In the genomic region with DNA sequence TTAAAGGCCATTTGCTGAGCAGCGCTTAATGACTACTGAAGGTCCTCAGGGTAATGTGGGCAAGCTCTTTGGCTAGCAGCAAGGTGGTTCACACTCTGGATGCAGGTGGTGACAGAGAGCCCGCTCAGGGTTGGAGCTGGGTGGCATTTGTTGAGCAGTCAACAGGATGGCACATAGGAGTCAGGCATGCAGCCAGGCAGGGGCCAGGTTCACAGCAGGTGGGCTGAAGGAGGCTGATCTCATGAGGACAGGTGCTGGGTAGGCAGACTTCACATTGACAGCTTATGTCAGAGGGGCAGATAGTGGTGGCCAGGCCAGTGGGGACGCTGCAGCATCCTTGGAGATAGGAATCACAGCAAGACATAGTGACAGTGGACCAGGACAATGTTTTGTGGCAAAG, we compare ENCODE assay signal across 23 cellular contexts. TPM values are rescaled to one million over a fixed set of nuclear protein-coding genes. Genes with fewer than 3 reads are reported as not detected.
"Had no signal": no experiment of that assay in that cellular context is flagged by ENCODE, and none has a peak within 500 bp of the region (broad histone marks: within the 10 kb centered on the region; RNA-seq: fewer than 3 reads in every experiment).

No MANE protein-coding gene starts in this region.

- H3K27ac Mint-ChIP-seq: activated CD4-positive, alpha-beta T cell treated with anti-CD3 and anti-CD28 coated beads, Interleukin-2, amount 10 ng/mL, durations not matched to agents 24 days and 14 days; activated naive CD4-positive, alpha-beta T cell treated with anti-CD3 and anti-CD28 coated beads, Interleukin-2, amount 10 ng/mL, durations not matched to agents 7 days and 5 days; memory B cell; progenitor cell of endocrine pancreas; stimulated activated naive CD8-positive, alpha-beta T cell treated with anti-CD3 and anti-CD28 coated beads, Interleukin-15, Interleukin-2, amounts not matched to agents 100 ng/mL and 50 ng/mL, for 24 hours had no signal

- H3K9me3 ChIP-seq: right atrium auricular region, transverse colon, uterus had no signal

- H3K4me3 Mint-ChIP-seq: activated CD4-positive, alpha-beta T cell treated with anti-CD3 and anti-CD28 coated beads, Interleukin-2, amount 10 ng/mL, durations not matched to agents 24 days and 14 days; activated naive CD4-positive, alpha-beta T cell treated with anti-CD3 and anti-CD28 coated beads, Interleukin-2, amount 10 ng/mL, durations not matched to agents 7 days and 5 days; memory B cell; stimulated activated naive CD8-positive, alpha-beta T cell treated with anti-CD3 and anti-CD28 coated beads, Interleukin-15, Interleukin-2, amounts not matched to agents 100 ng/mL and 50 ng/mL, for 24 hours had no signal

- H3K4me3 ChIP-seq: dorsolateral prefrontal cortex, hepatocyte, right atrium auricular region, transverse colon, uterus had no signal

- H3K27me3 Mint-ChIP-seq: activated CD4-positive, alpha-beta T cell treated with anti-CD3 and anti-CD28 coated beads, Interleukin-2, amount 10 ng/mL, durations not matched to agents 24 days and 14 days; progenitor cell of endocrine pancreas had no signal

- H3K4me1 ChIP-seq: right atrium auricular region, transverse colon, uterus had no signal

- H3K36me3 Mint-ChIP-seq: activated naive CD4-positive, alpha-beta T cell treated with anti-CD3 and anti-CD28 coated beads, Interleukin-2, amount 10 ng/mL, durations not matched to agents 7 days and 5 days; memory B cell had no signal

- DNase-seq: activated CD4-positive, alpha-beta T cell treated with anti-CD3 and anti-CD28 coated beads, Interleukin-2, amount 10 ng/mL, durations not matched to agents 24 days and 14 days; activated CD8-positive, alpha-beta memory T cell treated with anti-CD3 and anti-CD28 coated beads, Interleukin-2, amount 50 U/mL, for 48 hours; activated effector memory CD4-positive, alpha-beta T cell treated with Interleukin-2 at 50 U/mL for 16 hours; activated naive CD4-positive, alpha-beta T cell treated with anti-CD3 and anti-CD28 coated beads, Interleukin-2, amount 10 ng/mL, durations not matched to agents 7 days and 5 days; activated T-cell treated with anti-CD3 and anti-CD28 coated beads, Interleukin-2, amount 50 U/mL, for 48 hours; aorta; brain microvascular endothelial cell; central memory CD4-positive, alpha-beta T cell; dorsolateral prefrontal cortex; foreskin fibroblast; stimulated activated CD4-positive, alpha-beta T cell treated with anti-CD3 and anti-CD28 coated beads, Interleukin-2, amount 100 ng/mL, for 24 hours; transverse colon; uterus had no signal

- H3K4me1 Mint-ChIP-seq: activated CD4-positive, alpha-beta T cell treated with anti-CD3 and anti-CD28 coated beads, Interleukin-2, amount 10 ng/mL, durations not matched to agents 24 days and 14 days; activated naive CD4-positive, alpha-beta T cell treated with anti-CD3 and anti-CD28 coated beads, Interleukin-2, amount 10 ng/mL, durations not matched to agents 7 days and 5 days; memory B cell had no signal

- H3K36me3 ChIP-seq: brain microvascular endothelial cell, right atrium auricular region, transverse colon, uterus had no signal

- H3K9me3 Mint-ChIP-seq: activated CD4-positive, alpha-beta T cell treated with anti-CD3 and anti-CD28 coated beads, Interleukin-2, amount 10 ng/mL, durations not matched to agents 24 days and 14 days; activated naive CD4-positive, alpha-beta T cell treated with anti-CD3 and anti-CD28 coated beads, Interleukin-2, amount 10 ng/mL, durations not matched to agents 7 days and 5 days; memory B cell; stimulated activated naive CD8-positive, alpha-beta T cell treated with anti-CD3 and anti-CD28 coated beads, Interleukin-15, Interleukin-2, amounts not matched to agents 100 ng/mL and 50 ng/mL, for 24 hours had no signal

- H3K27me3 ChIP-seq: brain microvascular endothelial cell, hepatocyte, right atrium auricular region, transverse colon, uterus had no signal

RNA-seq across cellular contexts. Expression of gene KRTAP3-1, which starts 4.5 kb away (rescaled TPM):
- total RNA-seq: activated CD4-positive, alpha-beta T cell treated with anti-CD3 and anti-CD28 coated beads, Interleukin-2, amount 10 ng/mL, durations not matched to agents 24 days and 14 days; aorta; dorsolateral prefrontal cortex; glomerular endothelial cell; hepatocyte; liver; mononuclear cell; omental fat pad; progenitor cell of endocrine pancreas; right atrium auricular region; skeletal muscle tissue; transverse colon; uterus had no signal

RNA-seq across cellular contexts. Expression of gene KRTAP3-2, which starts 4.7 kb away (rescaled TPM):
- total RNA-seq: activated CD4-positive, alpha-beta T cell treated with anti-CD3 and anti-CD28 coated beads, Interleukin-2, amount 10 ng/mL, durations not matched to agents 24 days and 14 days; aorta; dorsolateral prefrontal cortex; glomerular endothelial cell; hepatocyte; liver; mononuclear cell; omental fat pad; progenitor cell of endocrine pancreas; right atrium auricular region; skeletal muscle tissue; transverse colon; uterus had no signal

RNA-seq across cellular contexts. Expression of gene KRTAP3-3, which starts 10.4 kb away (rescaled TPM):
- total RNA-seq: activated CD4-positive, alpha-beta T cell treated with anti-CD3 and anti-CD28 coated beads, Interleukin-2, amount 10 ng/mL, durations not matched to agents 24 days and 14 days; aorta; dorsolateral prefrontal cortex; glomerular endothelial cell; hepatocyte; liver; omental fat pad; progenitor cell of endocrine pancreas; right atrium auricular region; skeletal muscle tissue; transverse colon; uterus had no signal

RNA-seq across cellular contexts. Expression of gene KRT40, which starts 20.3 kb away (rescaled TPM):
- total RNA-seq: activated CD4-positive, alpha-beta T cell treated with anti-CD3 and anti-CD28 coated beads, Interleukin-2, amount 10 ng/mL, durations not matched to agents 24 days and 14 days; aorta; glomerular endothelial cell; liver; omental fat pad; progenitor cell of endocrine pancreas; right atrium auricular region had no signal

RNA-seq across cellular contexts. Expression of gene KRTAP1-5, which starts 22.6 kb away (rescaled TPM):
- total RNA-seq: activated CD4-positive, alpha-beta T cell treated with anti-CD3 and anti-CD28 coated beads, Interleukin-2, amount 10 ng/mL, durations not matched to agents 24 days and 14 days; aorta; dorsolateral prefrontal cortex; hepatocyte; liver; mononuclear cell; omental fat pad; progenitor cell of endocrine pancreas; right atrium auricular region; skeletal muscle tissue; transverse colon; uterus had no signal
